ENCODE assay signal across 11 cellular contexts in the genomic region with DNA sequence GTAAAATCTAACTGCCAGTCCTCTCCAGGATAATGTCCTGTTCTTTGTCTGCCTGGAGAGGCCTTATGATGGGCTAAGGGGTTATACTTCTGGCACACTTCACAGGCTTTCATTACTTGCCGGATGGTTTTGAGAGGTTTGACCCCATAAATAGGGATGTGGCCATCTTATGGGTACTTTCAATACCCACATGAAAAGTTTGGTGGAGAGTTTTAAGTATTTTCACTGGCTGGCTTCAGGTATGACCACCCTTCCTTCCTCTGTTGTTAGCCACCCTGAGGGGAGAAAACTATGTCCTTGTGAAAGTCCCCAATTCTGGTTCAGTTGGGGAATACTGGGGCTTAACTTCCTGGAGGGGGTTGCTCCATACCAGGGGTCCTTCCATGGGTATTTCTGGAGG. TPM values are rescaled to one million over a fixed set of nuclear protein-coding genes. Genes with fewer than 3 reads are reported as not detected.
"Had no signal": no experiment of that assay in that cellular context is flagged by ENCODE, and none has a peak within 500 bp of the region (broad histone marks: within the 10 kb centered on the region; RNA-seq: fewer than 3 reads in every experiment).

No MANE protein-coding gene starts in this region.

- DNase-seq: H9, HCEC 1CT, KBM-7 had no signal

- H3K4me3 ChIP-seq: GM23338 had no signal

- H2AFZ ChIP-seq: GM23338 had no signal

- ATAC-seq: GM23338, HepG2 had no signal

- H3K9ac ChIP-seq: KMS-11 had no signal

- H3K4me3 Mint-ChIP-seq: GM23338, H9, IgD-negative memory B cell had no signal

- H3K4me2 ChIP-seq: GM23338, KMS-11 had no signal

- H3K27ac ChIP-seq: HL-60, KMS-11 had no signal

- FAIRE-seq: H1, H54, HepG2 had no signal

- H3K27ac Mint-ChIP-seq: GM23338, H9, IgD-negative memory B cell had no signal

RNA-seq across cellular contexts. Expression of a gene that starts 54.8 kb away (rescaled TPM):
- total RNA-seq: GM23338, H1, H9, HepG2, HT1080 had no signal
- polyA plus RNA-seq: GM23338, H1, HepG2, IgD-negative memory B cell had no signal
